In genomic region chr18:48667276-48668254, GRCh38 we compare ENCODE assay signal across 9 cellular contexts.
DNase-seq lines count a peak whose midpoint lies in the region; ATAC-seq, FAIRE-seq and TF ChIP-seq lines count a peak whose summit lies in the region.
"Had no signal": no experiment of that assay in that cellular context is flagged by ENCODE, and none has a peak within 500 bp of the region (broad histone marks: within the 10 kb centered on the region; RNA-seq: fewer than 3 reads in every experiment).

No MANE protein-coding gene starts in this region.

- H4K20me1 ChIP-seq in Loucy (ENCODE audit: insufficient read depth, low read length, poor library complexity, severe bottlenecking) (no peaks in the 10 kb centered on the region), K562 (replicated peaks; ENCODE audit: control insufficient read depth, insufficient read depth, low read length) (no peaks in the 10 kb centered on the region)

- H3K79me2 ChIP-seq in Loucy (ENCODE audit: insufficient read depth, low read length) (no peaks in the 10 kb centered on the region), K562 (ENCODE audit: control insufficient read depth, insufficient read depth, low read length) (no peaks in the 10 kb centered on the region)

- H3K4me3 ChIP-seq in Loucy (ENCODE audit: low read length, poor library complexity, severe bottlenecking) (no peak overlapping the region), K562 (no peak overlapping the region), ovary (no peak overlapping the region)
- H3K4me3 ChIP-seq: SJCRH30 had no signal

- H3K27ac ChIP-seq in K562 (ENCODE audit: extremely low read depth, low read depth, low read length) (no peak overlapping the region), ovary (no peak overlapping the region)
- H3K27ac ChIP-seq: SJCRH30 had no signal

- TF ChIP-seq CTCF in Loucy (conservative IDR thresholded peaks at IDR 0.05; ENCODE audit: low read length) (peak; percentile 37), K562 (IDR thresholded peaks at IDR 0.05 in 2 of 3, conservative IDR thresholded peaks at IDR 0.05 in 1 of 3; ENCODE audit: insufficient read depth in 2 of 3, low read depth in 1 of 3, low read length in 3 of 3) (peak; percentile 13 to 38 (median 28); a peak in 3 of 6 replicates), ovary (IDR thresholded peaks at IDR 0.05) (no peak)

- H3K9me2 ChIP-seq in Loucy (replicated peaks; ENCODE audit: low read depth, low read length): no peaks in the 10 kb centered on the region

- ATAC-seq in GM18868 (IDR thresholded peaks at IDR 0.05; ENCODE audit: unreplicated experiment) (peak; percentile 55), K562 (peak; percentile 82), HG03025 (IDR thresholded peaks at IDR 0.05; ENCODE audit: low FRiP score, unreplicated experiment) (no peak)

- H3K9me1 ChIP-seq in K562 (ENCODE audit: control insufficient read depth, insufficient read depth, low read length): no peaks in the 10 kb centered on the region

- H3K36me3 ChIP-seq in Loucy (ENCODE audit: insufficient read depth, low read length): peaks cover 38% of the 10 kb centered on the region; the same call in 1 of the 2 replicates
- no peaks in the 10 kb centered on the region for H3K36me3 ChIP-seq in K562 (ENCODE audit: control insufficient read depth, insufficient read depth, low read length)
- H3K36me3 ChIP-seq in ovary: peaks cover 6% of the 10 kb centered on the region

- H3K27me3 ChIP-seq in Loucy (ENCODE audit: insufficient read depth, low read length, poor library complexity, severe bottlenecking) (no peaks in the 10 kb centered on the region), K562 (ENCODE audit: control insufficient read depth in 2 of 2, insufficient read depth in 2 of 2, low read length in 2 of 2) (no peaks in the 10 kb centered on the region), ovary (no peaks in the 10 kb centered on the region)
- H3K27me3 ChIP-seq: SJCRH30 had no signal

- no TSS peak for BruUV-seq in K562 (replicated peaks; lab: Mats Ljungman, UMichigan)

- peaks cover 16% of the 10 kb centered on the region; the same call in 1 of the 2 replicates for H3K9me3 ChIP-seq in Loucy (ENCODE audit: insufficient read depth, low read depth, low read length)
- no peaks in the 10 kb centered on the region for H3K9me3 ChIP-seq in K562 (replicated peaks; ENCODE audit: control insufficient read depth, insufficient read depth, low read depth, low read length)
- peaks cover 0 to 6% of the 10 kb centered on the region in 2 donors for H3K9me3 ChIP-seq in ovary
- H3K9me3 ChIP-seq: SJCRH30 had no signal

- FAIRE-seq in K562 (lab: Jason Lieb, UNC): no peak

- H2AFZ ChIP-seq in Loucy (ENCODE audit: low read length): no peak overlapping the region
- H2AFZ ChIP-seq in K562 (ENCODE audit: low read depth, low read length): no peak overlapping the region

- no peaks in the 10 kb centered on the region for H3F3A ChIP-seq in Loucy (ENCODE audit: low read depth)

- intact Hi-C loops in K562 (cut with micrococcal nuclease): no loop called here
- intact Hi-C loops in ovary (cut with DNase I): no loop called here

- CTCF ChIA-PET in K562 (lab: Yijun Ruan, JAX; ENCODE audit: low intra/inter-chr PET ratio): no interaction called here

- H3K4me2 ChIP-seq in Loucy (ENCODE audit: low read depth, low read length, poor library complexity, severe bottlenecking): no peak overlapping the region
- H3K4me2 ChIP-seq in K562 (ENCODE audit: insufficient read depth, low read length): no peak overlapping the region

- no peak for TF ChIP-seq POLR2A in K562 (conservative IDR thresholded peaks at IDR 0.05)
- TF ChIP-seq POLR2A in ovary (IDR thresholded peaks at IDR 0.05): no peak

- DNase-seq in K562 (ENCODE audit: extremely low read depth in 1 of 4, low spot score in 3 of 4) (peak in 1 of 4 experiments; percentile 20), ovary (peak in 3 of 5 donors; percentile 9 to 17 (median 17)), activated T-cell treated with anti-CD3 and anti-CD28 coated beads for 4 hours (no peak), AG20443 (ENCODE audit: low spot score) (no peak)
- no peak for DNase-seq in stimulated activated CD4-positive, alpha-beta T cell treated with anti-CD3 and anti-CD28 coated beads, Interleukin-12 subunit alpha, Interleukin-12 subunit beta, amount 100 ng/mL, for 4 hours

- H3K9ac ChIP-seq in Loucy (ENCODE audit: low read depth, low read length, poor library complexity, severe bottlenecking): no peak overlapping the region
- no peak overlapping the region for H3K9ac ChIP-seq in K562 (ENCODE audit: insufficient read depth in 1 of 2, low read depth in 2 of 2, low read length in 2 of 2)

- WGBS in K562 (ENCODE audit: insufficient coverage, low coverage, missing lambda C conversion rate): 58% methylated on average over 10 of the region's 13 CpGs
- WGBS in ovary, 3 donors: 90 to 94% (median 92%) methylated on average over 13 of the region's 13 CpGs

- in situ Hi-C loops in K562 (cut with MboI): no loop called here

- H3K4me1 ChIP-seq in Loucy (ENCODE audit: insufficient read depth, low read length, poor library complexity, severe bottlenecking): peaks cover 3% of the 10 kb centered on the region
- H3K4me1 ChIP-seq in K562 (replicated peaks in 1 of 2; ENCODE audit: control insufficient read depth in 2 of 2, insufficient read depth in 2 of 2, low read length in 2 of 2): peaks cover 0 to 9% of the 10 kb centered on the region in 2 experiments; a peak in 2 of 5 replicates
- no peaks in the 10 kb centered on the region for H3K4me1 ChIP-seq in ovary (ENCODE audit: insufficient read depth)
- H3K4me1 ChIP-seq: SJCRH30 had no signal

- TF ChIP-seq RAD21 in K562 (CRISPR knock-in tag; conservative IDR thresholded peaks at IDR 0.05 in 1 of 2, IDR thresholded peaks at IDR 0.05 in 1 of 2): peak in 1 of 2 experiments; percentile 40; a peak in 2 of 4 replicates

- TF ChIP-seq EP300 in K562 (IDR thresholded peaks at IDR 0.05; ENCODE audit: low read length) (no peak), ovary (IDR thresholded peaks at IDR 0.05) (no peak)

- POLR2A ChIA-PET in K562 (lab: Yijun Ruan, JAX): no interaction called here

TF ChIP-seq in K562, 482 proteins besides CTCF, POLR2A, EP300 and RAD21:
- TF ChIP-seq MAX (CRISPR knock-in tag; IDR thresholded peaks at IDR 0.05) (no peak), REST (CRISPR knock-in tag; IDR thresholded peaks at IDR 0.05; ENCODE audit: low read depth) (no peak), RFX1 (IDR thresholded peaks at IDR 0.05) (peak; percentile 56), KLF1 (tag; IDR thresholded peaks at IDR 0.05) (no peak), NFE2 (IDR thresholded peaks at IDR 0.05; ENCODE audit: low read depth) (0 out of 2 replicates have a peak, but pooled peaks have one; percentile 14), ZNF655 (CRISPR knock-in tag; IDR thresholded peaks at IDR 0.05) (no peak)

Comparison
In these comparisons a context has a peak if more than half of its experiments do, and no peak if none do; other contexts are left out.
1. CTCF ChIP-seq: peak in Loucy (single experiment) and K562 (3 of 3); none in ovary (0 of 3).
2. DNase-seq: peak in ovary (3 of 5); none in activated T-cell treated with anti-CD3 and anti-CD28 coated beads for 4 hours (single experiment), stimulated activated CD4-positive, alpha-beta T cell treated with anti-CD3 and anti-CD28 coated beads, Interleukin-12 subunit alpha, Interleukin-12 subunit beta, amount 100 ng/mL, for 4 hours (single experiment) and AG20443 (single experiment).